Comparison of ENCODE assay signal across 12 cellular contexts in the genomic region with DNA sequence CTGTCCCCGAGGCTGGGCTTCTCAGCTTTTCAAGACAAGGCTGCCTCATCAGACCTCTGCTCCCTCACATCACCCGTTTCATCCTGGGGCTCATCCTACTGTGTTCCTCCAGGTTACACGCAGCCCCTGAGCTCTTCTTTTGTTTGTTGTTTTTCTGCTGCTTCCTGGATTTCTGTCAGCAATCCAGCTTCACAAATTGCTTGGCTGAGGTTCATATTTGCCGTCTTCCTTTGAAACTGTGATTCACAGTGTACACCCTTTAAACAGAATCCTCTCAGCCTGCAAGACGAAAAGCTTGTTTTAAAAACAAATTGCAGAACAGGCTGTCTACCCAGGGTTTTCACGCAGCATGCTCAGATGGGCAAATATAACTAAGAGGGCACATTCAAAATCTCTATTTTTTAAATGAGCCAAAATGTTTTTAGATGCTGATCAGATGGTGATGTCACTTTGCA. TPM values are rescaled to one million over a fixed set of nuclear protein-coding genes. Genes with fewer than 3 reads are reported as not detected.
DNase-seq lines count a peak whose midpoint lies in the region; TF ChIP-seq lines count a peak whose summit lies in the region.
"Had no signal": no experiment of that assay in that cellular context is flagged by ENCODE, and none has a peak within 500 bp of the region (broad histone marks: within the 10 kb centered on the region; RNA-seq: fewer than 3 reads in every experiment).

No MANE protein-coding gene starts in this region.

- TF ChIP-seq CTCF in AG10803 (conservative IDR thresholded peaks at IDR 0.05; ENCODE audit: low read length) (no peak), chondrocyte (IDR thresholded peaks at IDR 0.05) (no peak)

- intact Hi-C loops in activated CD4-positive, alpha-beta T cell treated with anti-CD3 and anti-CD28 coated beads, Interleukin-2, amount 10 ng/mL, durations not matched to agents 24 days and 14 days (cut with micrococcal nuclease) = no loop called here

- H3K4me3 Mint-ChIP-seq in chondrocyte (ENCODE audit: unreplicated experiment) (peak overlapping the region; percentile 45), immature natural killer cell (no peak overlapping the region)
- H3K4me3 Mint-ChIP-seq in activated CD4-positive, alpha-beta T cell treated with anti-CD3 and anti-CD28 coated beads, Interleukin-2, amount 10 ng/mL, durations not matched to agents 24 days and 14 days = no peak overlapping the region
- H3K4me3 Mint-ChIP-seq: activated B cell treated with CpG ODN at 0.5 μM for 24 hours; central memory CD8-positive, alpha-beta T cell had no signal

- H3K4me1 Mint-ChIP-seq in chondrocyte (ENCODE audit: low read depth) = peaks cover 8% of the 10 kb centered on the region
- H3K4me1 Mint-ChIP-seq in immature natural killer cell = no peaks in the 10 kb centered on the region
- no peaks in the 10 kb centered on the region for H3K4me1 Mint-ChIP-seq in activated CD4-positive, alpha-beta T cell treated with anti-CD3 and anti-CD28 coated beads, Interleukin-2, amount 10 ng/mL, durations not matched to agents 24 days and 14 days
- H3K4me1 Mint-ChIP-seq: activated B cell treated with CpG ODN at 0.5 μM for 24 hours; central memory CD8-positive, alpha-beta T cell had no signal

- H3K9me3 Mint-ChIP-seq in chondrocyte (ENCODE audit: low read depth) (no peaks in the 10 kb centered on the region), immature natural killer cell (peaks cover 0 to 1% (median 0%) of the 10 kb centered on the region in 6 donors)
- no peaks in the 10 kb centered on the region for H3K9me3 Mint-ChIP-seq in activated CD4-positive, alpha-beta T cell treated with anti-CD3 and anti-CD28 coated beads, Interleukin-2, amount 10 ng/mL, durations not matched to agents 24 days and 14 days
- H3K9me3 Mint-ChIP-seq: activated B cell treated with CpG ODN at 0.5 μM for 24 hours; central memory CD8-positive, alpha-beta T cell had no signal

- peaks cover 11% of the 10 kb centered on the region for H3K27me3 Mint-ChIP-seq in chondrocyte (ENCODE audit: low read depth)
- peaks cover 0 to 3% (median 1%) of the 10 kb centered on the region in 3 donors for H3K27me3 Mint-ChIP-seq in immature natural killer cell (ENCODE audit: low read depth in 3 of 3)
- H3K27me3 Mint-ChIP-seq in activated CD4-positive, alpha-beta T cell treated with anti-CD3 and anti-CD28 coated beads, Interleukin-2, amount 10 ng/mL, durations not matched to agents 24 days and 14 days = no peaks in the 10 kb centered on the region

- H3K36me3 Mint-ChIP-seq in chondrocyte (ENCODE audit: low read depth) = no peaks in the 10 kb centered on the region
- H3K36me3 Mint-ChIP-seq in immature natural killer cell = no peaks in the 10 kb centered on the region
- H3K36me3 Mint-ChIP-seq in activated CD4-positive, alpha-beta T cell treated with anti-CD3 and anti-CD28 coated beads, Interleukin-2, amount 10 ng/mL, durations not matched to agents 24 days and 14 days (ENCODE audit: low read depth) = no peaks in the 10 kb centered on the region

- DNase-seq in AG10803 (ENCODE audit: low read depth) (peak; percentile 56), NCI-H1092 treated with DMSO at 0.1 percent for 48 hours (lab: John Stamatoyannopoulos, UW) (peak; percentile 23), chondrocyte (ENCODE audit: low spot score) (no peak), midbrain (lab: John Stamatoyannopoulos, UW) (peak; percentile 48), SIG-M5 treated with dmso at 0.1 percent for 504 hours (lab: John Stamatoyannopoulos, UW; ENCODE audit: unreplicated experiment) (no peak), immature natural killer cell (no peak)
- DNase-seq in activated CD4-positive, CD25-positive, alpha-beta regulatory T cell treated with anti-CD3 and anti-CD28 coated beads, Interleukin-2, amount 50 U/mL, for 72 hours = no peak
- DNase-seq in activated CD4-positive, alpha-beta T cell treated with anti-CD3 and anti-CD28 coated beads, Interleukin-2, amount 10 ng/mL, durations not matched to agents 24 days and 14 days = no peak
- DNase-seq: activated B cell treated with CpG ODN at 0.5 μM for 24 hours, lower lobe of right lung, NCI-H526 had no signal

- peak overlapping the region; percentile 6; the same call in 1 of the 2 replicates for H3K4me3 ChIP-seq in AG10803 (ENCODE audit: low read length)
- H3K4me3 ChIP-seq: lower lobe of right lung had no signal

- no peak overlapping the region for H3K27ac Mint-ChIP-seq in chondrocyte (ENCODE audit: unreplicated experiment)
- no peak overlapping the region for H3K27ac Mint-ChIP-seq in immature natural killer cell
- H3K27ac Mint-ChIP-seq in activated CD4-positive, alpha-beta T cell treated with anti-CD3 and anti-CD28 coated beads, Interleukin-2, amount 10 ng/mL, durations not matched to agents 24 days and 14 days = no peak overlapping the region
- H3K27ac Mint-ChIP-seq: activated B cell treated with CpG ODN at 0.5 μM for 24 hours had no signal

RNA-seq across cellular contexts. Expression of gene PARD3, which starts 39.1 kb away (rescaled TPM):
- total RNA-seq in chondrocyte = 25.2 to 26.5 TPM (median 26.0 TPM) in 3 replicates
- under 1 TPM in 1 of 3 donors, not detected in 2; 0.72 TPM for polyA plus RNA-seq in immature natural killer cell
- 2.3 and 2.9 TPM in 2 replicates for total RNA-seq in activated CD4-positive, alpha-beta T cell treated with anti-CD3 and anti-CD28 coated beads, Interleukin-2, amount 10 ng/mL, durations not matched to agents 24 days and 14 days

Comparison
In these comparisons a context has a peak if more than half of its experiments do, and no peak if none do; other contexts are left out.
1. DNase-seq: peak in AG10803 (single experiment), NCI-H1092 treated with DMSO at 0.1 percent for 48 hours (single experiment) and midbrain (single experiment); none in chondrocyte (single experiment), SIG-M5 treated with dmso at 0.1 percent for 504 hours (single experiment), immature natural killer cell (0 of 3), activated CD4-positive, CD25-positive, alpha-beta regulatory T cell treated with anti-CD3 and anti-CD28 coated beads, Interleukin-2, amount 50 U/mL, for 72 hours (single experiment) and activated CD4-positive, alpha-beta T cell treated with anti-CD3 and anti-CD28 coated beads, Interleukin-2, amount 10 ng/mL, durations not matched to agents 24 days and 14 days (single experiment).